In genomic region chrX:11397680-11398079, GRCh38 we compare ENCODE assay signal across 19 cellular contexts.
DNase-seq lines count a peak whose midpoint lies in the region; ATAC-seq lines count a peak whose summit lies in the region.
"Had no signal": no experiment of that assay in that cellular context is flagged by ENCODE, and none has a peak within 500 bp of the region (broad histone marks: within the 10 kb centered on the region; RNA-seq: fewer than 3 reads in every experiment).

No MANE protein-coding gene starts in this region.

- peak; percentile 63 for ATAC-seq in GM18499 (IDR thresholded peaks at IDR 0.05; ENCODE audit: insufficient read depth, unreplicated experiment)
- peak; percentile 88 for ATAC-seq in GM19395 (IDR thresholded peaks at IDR 0.05; ENCODE audit: unreplicated experiment)
- ATAC-seq in HG02610 (IDR thresholded peaks at IDR 0.05; ENCODE audit: unreplicated experiment) = peak; percentile 57
- peak; percentile 72 for ATAC-seq in HG03280 (IDR thresholded peaks at IDR 0.05; ENCODE audit: unreplicated experiment)
- no peak for ATAC-seq in HG03196 (IDR thresholded peaks at IDR 0.05; ENCODE audit: unreplicated experiment)
- ATAC-seq: A549, pancreas had no signal

- DNase-seq in C1 segment of cervical spinal cord (lab: John Stamatoyannopoulos, UW) (no peak), UCSD-AML1 (lab: John Stamatoyannopoulos, UW; ENCODE audit: unreplicated experiment) (no peak), DMS153 treated with DMSO at 0.1 percent for 48 hours (lab: John Stamatoyannopoulos, UW; ENCODE audit: unreplicated experiment) (no peak)
- DNase-seq: amygdala; CD4-positive, CD25-positive, alpha-beta regulatory T cell; cerebellar nuclear complex; foreskin fibroblast; Karpas-422; NCI-H1417 treated with DMSO at 0.1 percent for 48 hours; NCI-H226; NK-92 treated with Interleukin-12 subunit alpha and Interleukin-12 subunit beta, amount 100 ng/mL, for 24 hours; pancreas; stimulated activated naive CD4-positive, alpha-beta T cell treated with Interleukin-2 at 50 U/mL for 16 hours had no signal
